In genomic region chr11:16924826-16925494, GRCh38 we compare ENCODE assay signal across 8 cellular contexts.
DNase-seq lines count a peak whose midpoint lies in the region; ATAC-seq and TF ChIP-seq lines count a peak whose summit lies in the region.

No MANE protein-coding gene starts in this region.

- ATAC-seq in GM18907 (IDR thresholded peaks at IDR 0.05; ENCODE audit: unreplicated experiment), result peak; percentile 10

- DNase-seq in A172 (ENCODE audit: low spot score) (peak; percentile 22), HuH-7.5 (ENCODE audit: low spot score) (peak; percentile 78), cerebellar cortex (ENCODE audit: low spot score) (peak; percentile 3), left kidney (ENCODE audit: low read depth, low spot score) (peak; percentile 90), stromal cell of bone marrow (ENCODE audit: low read depth) (peak; percentile 19), erythroblast (lab: John Stamatoyannopoulos, UW) (no peak)
- no peak for DNase-seq in activated naive CD4-positive, alpha-beta T cell treated with Interleukin-2 at 50 U/mL for 16 hours

- TF ChIP-seq POLR2A in erythroblast (IDR thresholded peaks at IDR 0.05; ENCODE audit: low read length), result no peak

Comparison
In these comparisons a context has a peak if more than half of its experiments do, and no peak if none do; other contexts are left out.
1. DNase-seq: peak in A172 (single experiment), HuH-7.5 (single experiment), cerebellar cortex (single experiment), left kidney (single experiment) and stromal cell of bone marrow (single experiment); none in erythroblast (0 of 2) and activated naive CD4-positive, alpha-beta T cell treated with Interleukin-2 at 50 U/mL for 16 hours (single experiment).